Comparison of ENCODE assay signal across 24 cellular contexts in the genomic region with DNA sequence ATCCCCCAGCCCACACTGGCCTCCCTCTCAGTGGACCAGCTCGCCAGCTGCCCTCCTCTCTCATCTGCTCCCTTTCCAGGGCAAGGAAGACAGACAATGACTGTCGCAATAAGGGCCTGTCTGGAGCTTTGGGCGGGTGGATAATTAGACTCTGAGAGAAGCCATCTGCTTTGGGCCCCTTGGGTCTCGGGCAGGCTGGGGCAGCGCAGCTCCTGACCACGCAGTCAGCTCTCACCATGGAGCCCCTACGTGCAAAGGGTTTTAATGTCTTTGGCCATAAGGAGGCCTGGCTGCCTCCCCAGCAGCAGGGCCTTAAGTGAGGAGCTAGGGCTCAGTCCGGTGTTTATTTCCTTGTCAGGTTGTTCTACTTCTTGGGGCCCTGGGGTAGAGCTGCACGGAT.
DNase-seq lines count a peak whose midpoint lies in the region; ATAC-seq and TF ChIP-seq lines count a peak whose summit lies in the region.
"Had no signal": no experiment of that assay in that cellular context is flagged by ENCODE, and none has a peak within 500 bp of the region (broad histone marks: within the 10 kb centered on the region; RNA-seq: fewer than 3 reads in every experiment).

No MANE protein-coding gene starts in this region.

- H3K9me3 Mint-ChIP-seq in natural killer cell treated with Interleukin-12 subunit alpha and Interleukin-12 subunit beta and Interleukin-15 and Interleukin-18, amount 100 ng/mL, for 72 hours, result no peaks in the 10 kb centered on the region
- H3K9me3 Mint-ChIP-seq in natural killer cell, result no peaks in the 10 kb centered on the region
- H3K9me3 Mint-ChIP-seq: CD4-positive, alpha-beta memory T cell; H9 had no signal

- H3K27ac Mint-ChIP-seq in natural killer cell treated with Interleukin-12 subunit alpha and Interleukin-12 subunit beta and Interleukin-15 and Interleukin-18, amount 100 ng/mL, for 72 hours, result no peak overlapping the region
- H3K27ac Mint-ChIP-seq in natural killer cell, result no peak overlapping the region
- H3K27ac Mint-ChIP-seq: CD4-positive, alpha-beta memory T cell; H9 had no signal

- H3K4me3 Mint-ChIP-seq in natural killer cell treated with Interleukin-12 subunit alpha and Interleukin-12 subunit beta and Interleukin-15 and Interleukin-18, amount 100 ng/mL, for 72 hours, result no peak overlapping the region
- no peak overlapping the region for H3K4me3 Mint-ChIP-seq in natural killer cell
- H3K4me3 Mint-ChIP-seq: CD4-positive, alpha-beta memory T cell; H9 had no signal

- H3K27ac ChIP-seq in coronary artery, result no peak overlapping the region
- H3K27ac ChIP-seq: PC-9, SJCRH30 had no signal

- peaks cover 17 to 26% of the 10 kb centered on the region in 2 donors for H3K27me3 Mint-ChIP-seq in natural killer cell treated with Interleukin-12 subunit alpha and Interleukin-12 subunit beta and Interleukin-15 and Interleukin-18, amount 100 ng/mL, for 72 hours
- H3K27me3 Mint-ChIP-seq in natural killer cell (ENCODE audit: low read depth in 2 of 2), result peaks cover 7 to 10% of the 10 kb centered on the region in 2 donors

- intact Hi-C loops in natural killer cell (cut with micrococcal nuclease), result no loop called here

- peak; percentile 35 for DNase-seq in natural killer cell treated with Interleukin-12 subunit alpha and Interleukin-12 subunit beta and Interleukin-15 and Interleukin-18, amount 100 ng/mL, for 72 hours (ENCODE audit: low spot score)
- DNase-seq in natural killer cell (no peak), NCI-H2227 (lab: John Stamatoyannopoulos, UW; ENCODE audit: unreplicated experiment) (peak; percentile 64), coronary artery (ENCODE audit: low spot score) (peak; percentile 54), retina (peak; percentile 70), cortex of kidney (lab: John Stamatoyannopoulos, UW) (no peak)
- DNase-seq: C1 segment of cervical spinal cord; CD4-positive, alpha-beta memory T cell; COR-L47; DND-41; H9; Kasumi-1; MV-4-11; NCI-H1105 treated with DMSO at 0.1 percent for 48 hours; NCI-H2081; NCI-H774; PC-9; SJCRH30; T-helper 2 cell had no signal

- no peaks in the 10 kb centered on the region for H3K4me1 Mint-ChIP-seq in natural killer cell treated with Interleukin-12 subunit alpha and Interleukin-12 subunit beta and Interleukin-15 and Interleukin-18, amount 100 ng/mL, for 72 hours (ENCODE audit: low read depth in 2 of 2)
- H3K4me1 Mint-ChIP-seq in natural killer cell, result no peaks in the 10 kb centered on the region
- H3K4me1 Mint-ChIP-seq: CD4-positive, alpha-beta memory T cell; H9 had no signal

- H3K36me3 Mint-ChIP-seq in natural killer cell treated with Interleukin-12 subunit alpha and Interleukin-12 subunit beta and Interleukin-15 and Interleukin-18, amount 100 ng/mL, for 72 hours, result no peaks in the 10 kb centered on the region
- H3K36me3 Mint-ChIP-seq in natural killer cell, result no peaks in the 10 kb centered on the region
- H3K36me3 Mint-ChIP-seq: CD4-positive, alpha-beta memory T cell had no signal

- no peak for ATAC-seq in natural killer cell treated with Interleukin-12 subunit alpha and Interleukin-12 subunit beta and Interleukin-15 and Interleukin-18, amount 100 ng/mL, for 72 hours
- ATAC-seq in natural killer cell (no peak), GM21825 (IDR thresholded peaks at IDR 0.05; ENCODE audit: unreplicated experiment) (no peak), HG03520 (IDR thresholded peaks at IDR 0.05; ENCODE audit: unreplicated experiment) (no peak)
- ATAC-seq: HepG2, Right ventricle myocardium inferior, SK-N-SH treated with all-trans-retinoic acid at 6 μM for 48 hours had no signal

- TF ChIP-seq CTCF in natural killer cell (IDR thresholded peaks at IDR 0.05) (no peak), coronary artery (IDR thresholded peaks at IDR 0.05) (no peak)

- no peak overlapping the region for H3K4me3 ChIP-seq in coronary artery
- H3K4me3 ChIP-seq: PC-9, SJCRH30 had no signal

Comparison
In these comparisons a context has a peak if more than half of its experiments do, and no peak if none do; other contexts are left out.
1. DNase-seq: peak in natural killer cell treated with Interleukin-12 subunit alpha and Interleukin-12 subunit beta and Interleukin-15 and Interleukin-18, amount 100 ng/mL, for 72 hours (single experiment), NCI-H2227 (single experiment), coronary artery (single experiment) and retina (single experiment); none in natural killer cell (single experiment) and cortex of kidney (single experiment).